ENCODE assay signal across 12 cellular contexts in the genomic region with DNA sequence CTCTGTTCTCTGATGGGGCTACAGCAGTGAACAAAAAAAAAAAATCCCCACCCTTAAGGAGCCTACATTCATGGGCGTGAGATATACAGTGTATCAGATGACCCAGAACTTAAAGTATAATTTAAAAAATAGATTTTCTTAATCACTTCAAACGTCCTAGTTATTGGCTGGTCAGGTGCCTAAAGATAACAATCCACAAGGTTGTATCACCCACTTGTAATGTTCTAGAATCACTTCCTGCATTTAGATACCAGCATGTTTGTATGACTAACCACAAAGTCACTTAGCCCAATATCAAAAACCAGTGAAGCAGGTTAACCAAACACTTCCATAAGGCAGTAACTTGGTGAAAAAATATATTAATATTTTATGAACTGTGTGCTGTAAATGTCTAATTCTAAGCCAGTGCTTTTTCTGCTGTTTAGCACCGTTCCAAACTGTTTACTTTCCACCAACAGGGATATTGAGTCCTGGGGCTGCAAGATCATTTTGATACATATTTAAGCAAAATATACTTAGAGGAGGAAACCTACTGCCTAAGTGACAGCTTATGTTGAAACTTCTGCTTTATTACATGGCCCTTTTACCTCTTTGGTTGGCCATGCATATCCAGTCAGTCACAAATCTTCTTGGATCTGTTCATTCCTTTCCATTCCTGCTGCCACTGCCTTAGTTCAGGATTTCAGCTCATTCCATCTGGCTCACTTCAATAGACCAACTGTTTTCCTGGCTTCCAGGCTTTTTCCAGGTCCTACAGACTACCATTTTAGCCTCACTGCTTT. TPM values are rescaled to one million over a fixed set of nuclear protein-coding genes. Genes with fewer than 3 reads are reported as not detected.
A peak's percentile ranks its signal among the peaks of the same experiment; 100 is the strongest.
DNase-seq lines count a peak whose midpoint lies in the region; ATAC-seq, FAIRE-seq and TF ChIP-seq lines count a peak whose summit lies in the region.
"Had no signal": no experiment of that assay in that cellular context is flagged by ENCODE, and none has a peak within 500 bp of the region (broad histone marks: within the 10 kb centered on the region; RNA-seq: fewer than 3 reads in every experiment).

No MANE protein-coding gene starts in this region.

- no peak overlapping the region for H3K18ac ChIP-seq in neuronal stem cell (ENCODE audit: low read length)

- H3K9me3 ChIP-seq in astrocyte (ENCODE audit: insufficient read depth, low read depth, low read length), result no peaks in the 10 kb centered on the region
- no peaks in the 10 kb centered on the region for H3K9me3 ChIP-seq in neuronal stem cell (replicated peaks in 1 of 2; ENCODE audit: control insufficient read depth in 2 of 2, insufficient read depth in 1 of 2, low read depth in 1 of 2, low read length in 2 of 2)
- H3K9me3 ChIP-seq: pancreas, tibial artery had no signal

- H3K9me3 Mint-ChIP-seq in activated CD4-positive, alpha-beta T cell treated with anti-CD3 and anti-CD28 coated beads for 36 hours (ENCODE audit: low read depth), result no peaks in the 10 kb centered on the region
- H3K9me3 Mint-ChIP-seq in astrocyte (ENCODE audit: unreplicated experiment), result no peaks in the 10 kb centered on the region

- H4K91ac ChIP-seq in neuronal stem cell (ENCODE audit: low read depth, low read length, poor library complexity), result no peak overlapping the region

- H2BK12ac ChIP-seq in neuronal stem cell (ENCODE audit: low read length), result no peak overlapping the region

- no peak overlapping the region for H4K8ac ChIP-seq in neuronal stem cell (ENCODE audit: low read depth, low read length)

- no CpG with 5 or more reads among the region's 3 CpGs for WGBS in neuronal stem cell (ENCODE audit: extremely low coverage in 2 of 2, insufficient read length in 2 of 2, insufficient replicate concordance in 1 of 2), 2 donors

- H2AFZ ChIP-seq in astrocyte (ENCODE audit: low read depth, low read length), result no peak overlapping the region
- H2AFZ ChIP-seq in neuronal stem cell (ENCODE audit: low read length), result no peak overlapping the region

- H3K27me3 ChIP-seq in astrocyte (ENCODE audit: insufficient read depth, low read length), result no peaks in the 10 kb centered on the region
- H3K27me3 ChIP-seq in neuronal stem cell (ENCODE audit: control insufficient read depth in 3 of 3, insufficient read depth in 3 of 3, low read depth in 1 of 3, low read length in 3 of 3), result peaks cover 0 to 4% (median 0%) of the 10 kb centered on the region in 3 experiments
- H3K27me3 ChIP-seq: pancreas, tibial artery had no signal

- H3K79me2 ChIP-seq in astrocyte (ENCODE audit: insufficient read depth, low read length), result no peaks in the 10 kb centered on the region

- no peak overlapping the region for H2BK15ac ChIP-seq in neuronal stem cell (ENCODE audit: low read length)

- no peaks in the 10 kb centered on the region for H3K27me3 Mint-ChIP-seq in activated CD4-positive, alpha-beta T cell treated with anti-CD3 and anti-CD28 coated beads for 36 hours
- H3K27me3 Mint-ChIP-seq in astrocyte (ENCODE audit: low read depth, unreplicated experiment), result no peaks in the 10 kb centered on the region

- peak overlapping the region; percentile 90 for H3K27ac Mint-ChIP-seq in activated CD4-positive, alpha-beta T cell treated with anti-CD3 and anti-CD28 coated beads for 36 hours
- H3K27ac Mint-ChIP-seq in astrocyte (ENCODE audit: unreplicated experiment), result no peak overlapping the region

- no peak for DNase-seq in activated CD4-positive, alpha-beta T cell treated with anti-CD3 and anti-CD28 coated beads for 36 hours
- no peak for DNase-seq in activated CD4-positive, alpha-beta T cell treated with anti-CD3 and anti-CD28 coated beads for 1 hour
- peak; percentile 15 for DNase-seq in LHCN-M2 (ENCODE audit: low read depth)
- peak; percentile 45 for DNase-seq in astrocyte (ENCODE audit: low read depth)
- peak; percentile 73 for DNase-seq in renal cortical epithelial cell (ENCODE audit: low read depth)
- no peak for DNase-seq in neuronal stem cell (ENCODE audit: low spot score)
- DNase-seq in left colon, result no peak
- DNase-seq in NCI-H774 (lab: John Stamatoyannopoulos, UW), result no peak
- DNase-seq: NCI-H748 treated with DMSO at 0.1 percent for 48 hours; pancreas; stimulated activated CD4-positive, alpha-beta T cell treated with anti-CD3 and anti-CD28 coated beads, Interleukin-4, amount 100 ng/mL, for 4 hours; tibial artery had no signal

- H3K9ac ChIP-seq in astrocyte (ENCODE audit: low read length), result no peak overlapping the region
- H3K9ac ChIP-seq in neuronal stem cell (ENCODE audit: low read depth, low read length, poor library complexity), result no peak overlapping the region

- H3K4me1 ChIP-seq in astrocyte (ENCODE audit: insufficient read depth, low read length) (peaks cover 14% of the 10 kb centered on the region), neuronal stem cell (ENCODE audit: control insufficient read depth in 2 of 2, insufficient read depth in 1 of 2, low read depth in 1 of 2, low read length in 2 of 2) (peaks cover 4 to 9% of the 10 kb centered on the region in 2 donors)
- H3K4me1 ChIP-seq: pancreas had no signal

- no peaks in the 10 kb centered on the region for H4K20me1 ChIP-seq in astrocyte (ENCODE audit: insufficient read depth, low read length)

- H3K4ac ChIP-seq in neuronal stem cell (ENCODE audit: low read length), result no peak overlapping the region

- intact Hi-C loops in activated CD4-positive, alpha-beta T cell treated with anti-CD3 and anti-CD28 coated beads for 36 hours (cut with DNase I, micrococcal nuclease), result loop anchor here (5.0 to 10.0 kb wide), 3 partner anchors 194 to 436 kb away; a partner anchor contains a TSS
- intact Hi-C loops in left colon (cut with DNase I, micrococcal nuclease), result no loop called here

- H3K4me2 ChIP-seq in astrocyte (ENCODE audit: low read length) (peak overlapping the region; percentile 5), neuronal stem cell (ENCODE audit: insufficient read depth, low read length, poor library complexity, severe bottlenecking) (no peak overlapping the region)

- no peak overlapping the region for H3K27ac ChIP-seq in astrocyte (ENCODE audit: low read depth, low read length)
- no peak overlapping the region for H3K27ac ChIP-seq in neuronal stem cell (replicated peaks; ENCODE audit: low read length)
- H3K27ac ChIP-seq: pancreas, tibial artery had no signal

- H3K14ac ChIP-seq in neuronal stem cell (ENCODE audit: low read length), result no peak overlapping the region

- H3K4me3 Mint-ChIP-seq in activated CD4-positive, alpha-beta T cell treated with anti-CD3 and anti-CD28 coated beads for 36 hours, result no peak overlapping the region
- no peak overlapping the region for H3K4me3 Mint-ChIP-seq in astrocyte (ENCODE audit: unreplicated experiment)

- ATAC-seq in activated CD4-positive, alpha-beta T cell treated with anti-CD3 and anti-CD28 coated beads for 36 hours, result peak; percentile 10
- no peak for ATAC-seq in left colon

- H3K36me3 ChIP-seq in astrocyte (ENCODE audit: insufficient read depth, low read length) (no peaks in the 10 kb centered on the region), neuronal stem cell (replicated peaks in 1 of 2; ENCODE audit: control insufficient read depth in 2 of 2, insufficient read depth in 2 of 2, low read length in 2 of 2) (no peaks in the 10 kb centered on the region)
- H3K36me3 ChIP-seq: pancreas had no signal

- no peak overlapping the region for H2BK120ac ChIP-seq in neuronal stem cell (ENCODE audit: low read depth, low read length)

- no peak overlapping the region for H3K23ac ChIP-seq in neuronal stem cell (ENCODE audit: low read depth, low read length, poor library complexity)

- H3K4me1 Mint-ChIP-seq in activated CD4-positive, alpha-beta T cell treated with anti-CD3 and anti-CD28 coated beads for 36 hours, result peaks cover 83% of the 10 kb centered on the region
- peaks cover 33% of the 10 kb centered on the region for H3K4me1 Mint-ChIP-seq in astrocyte (ENCODE audit: low read depth, unreplicated experiment)

- peaks cover 32% of the 10 kb centered on the region for H3K36me3 Mint-ChIP-seq in activated CD4-positive, alpha-beta T cell treated with anti-CD3 and anti-CD28 coated beads for 36 hours (ENCODE audit: low read depth)
- H3K36me3 Mint-ChIP-seq in astrocyte (ENCODE audit: low read depth, unreplicated experiment), result no peaks in the 10 kb centered on the region

- peak; percentile 83 for FAIRE-seq in astrocyte (lab: Jason Lieb, UNC)
- FAIRE-seq: pancreas had no signal

- POLR2A ChIA-PET in activated CD4-positive, alpha-beta T cell treated with anti-CD3 and anti-CD28 coated beads for 36 hours (lab: Charles Lee), result no interaction called here

- H2BK5ac ChIP-seq in neuronal stem cell (ENCODE audit: low read length), result no peak overlapping the region

- CTCF ChIA-PET in activated CD4-positive, alpha-beta T cell treated with anti-CD3 and anti-CD28 coated beads for 36 hours (lab: Charles Lee), result interaction anchor here (2.6 kb wide), 1 partner anchor 33 kb away, joined by 11 read pairs; no protein-coding TSS in a partner anchor

- H2AK5ac ChIP-seq in neuronal stem cell (ENCODE audit: low read depth, low read length), result no peak overlapping the region

- H3K4me3 ChIP-seq in astrocyte (ENCODE audit: insufficient read depth, low read depth, low read length) (no peak overlapping the region), neuronal stem cell (ENCODE audit: low read length in 2 of 2) (no peak overlapping the region)
- H3K4me3 ChIP-seq: pancreas, tibial artery had no signal

- no peaks in the 10 kb centered on the region for H3K79me1 ChIP-seq in neuronal stem cell (ENCODE audit: low read depth, low read length)

- TF ChIP-seq CTCF in astrocyte (IDR thresholded peaks at IDR 0.05; ENCODE audit: insufficient read depth, low read depth, low read length), result no peak

RNA-seq across cellular contexts. Expression of a gene that starts 43.3 kb away (rescaled TPM):
- 100 to 1,000 TPM; 123 to 146 TPM for total RNA-seq in activated CD4-positive, alpha-beta T cell treated with anti-CD3 and anti-CD28 coated beads for 36 hours
- total RNA-seq in LHCN-M2 (2014; rRNA removed), result not detected in 2 replicates
- not detected for polyA plus RNA-seq in LHCN-M2 (2012)
- total RNA-seq in astrocyte, result not detected in 2 replicates
- not detected in 2 replicates for total RNA-seq in renal cortical epithelial cell
- polyA plus RNA-seq in neuronal stem cell (2013, experiment 1 of 2), result 0.03 TPM
- polyA plus RNA-seq in neuronal stem cell (2013, experiment 2 of 2), result 0.04 TPM
- total RNA-seq in left colon, result under 1 TPM; 0.24 to 0.75 TPM
- polyA plus RNA-seq: pancreas had no signal

Comparison
In these comparisons a context has a peak if more than half of its experiments do, and no peak if none do; other contexts are left out.
1. DNase-seq: peak in LHCN-M2 (single experiment), astrocyte (single experiment) and renal cortical epithelial cell (single experiment); none in activated CD4-positive, alpha-beta T cell treated with anti-CD3 and anti-CD28 coated beads for 36 hours (single experiment), activated CD4-positive, alpha-beta T cell treated with anti-CD3 and anti-CD28 coated beads for 1 hour (single experiment), neuronal stem cell (single experiment), left colon (0 of 2) and NCI-H774 (single experiment).
2. RNA of a gene that starts 43.3 kb away (total RNA-seq): 123 to 146 TPM in activated CD4-positive, alpha-beta T cell treated with anti-CD3 and anti-CD28 coated beads for 36 hours; 0.24 to 0.75 TPM in left colon, not detected in LHCN-M2, not detected in astrocyte and not detected in renal cortical epithelial cell; every median in the first group is over 10 times any median in the second.
3. intact Hi-C loops: an anchor here in activated CD4-positive, alpha-beta T cell treated with anti-CD3 and anti-CD28 coated beads for 36 hours (5.0 to 10.0 kb wide); none called in left colon.